21 cellular contexts compared by ENCODE assay signal in the genomic region with DNA sequence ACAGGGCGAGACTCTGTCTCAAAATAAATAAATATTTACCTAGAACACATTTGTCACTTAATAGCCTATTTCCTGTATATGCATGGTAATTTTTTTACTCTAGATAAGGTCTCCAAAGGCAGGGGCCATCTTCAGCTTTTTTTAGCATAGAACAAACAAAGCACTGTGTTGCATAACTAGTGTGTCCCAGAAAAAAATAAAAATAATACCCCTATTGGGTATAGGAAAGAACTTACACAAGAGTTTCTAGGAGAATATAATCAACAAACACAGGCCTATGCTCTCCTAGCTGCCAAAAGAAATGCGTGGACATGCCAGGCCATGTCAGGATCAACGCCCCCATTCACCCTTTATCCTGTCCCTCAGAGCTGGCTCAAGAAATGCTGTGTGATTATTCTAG.
DNase-seq lines count a peak whose midpoint lies in the region; ATAC-seq and TF ChIP-seq lines count a peak whose summit lies in the region.
"Had no signal": no experiment of that assay in that cellular context is flagged by ENCODE, and none has a peak within 500 bp of the region (broad histone marks: within the 10 kb centered on the region; RNA-seq: fewer than 3 reads in every experiment).

No MANE protein-coding gene starts in this region.

- H3K36me3 ChIP-seq in ACC112 (ENCODE audit: insufficient read depth, low read length): no peaks in the 10 kb centered on the region
- no peaks in the 10 kb centered on the region for H3K36me3 ChIP-seq in heart right ventricle
- H3K36me3 ChIP-seq in neural progenitor cell: no peaks in the 10 kb centered on the region
- H3K36me3 ChIP-seq: BLaER1 treated with 17β-estradiol and CSF1 and Interleukin-3, amounts not matched to agents 10 nM and 100 nM had no signal

- H3K79me2 ChIP-seq in ACC112 (ENCODE audit: control insufficient read depth, insufficient read depth, low read length, unreplicated experiment) (peaks cover 40% of the 10 kb centered on the region), neural progenitor cell (ENCODE audit: low read depth) (peaks cover 91% of the 10 kb centered on the region)

- H3K9ac ChIP-seq in neural progenitor cell: no peak overlapping the region
- H3K9ac ChIP-seq: BLaER1 treated with 17β-estradiol and CSF1 and Interleukin-3, amounts not matched to agents 10 nM and 100 nM had no signal

- peaks cover 10% of the 10 kb centered on the region for H4K20me1 ChIP-seq in neural progenitor cell (ENCODE audit: low read depth)

- no peak overlapping the region for H3K4me3 Mint-ChIP-seq in neural progenitor cell
- H3K4me3 Mint-ChIP-seq: activated naive CD4-positive, alpha-beta T cell treated with anti-CD3 and anti-CD28 coated beads for 36 hours; dendritic cell treated with granulocyte-macrophage colony-stimulating factor and Interleukin-4, amounts not matched to agents 40 ng/mL and 50 ng/mL, for 4 days; HFFc6 had no signal

- peaks cover 2% of the 10 kb centered on the region for H3K9me3 Mint-ChIP-seq in neural progenitor cell
- H3K9me3 Mint-ChIP-seq: activated naive CD4-positive, alpha-beta T cell treated with anti-CD3 and anti-CD28 coated beads for 36 hours; dendritic cell treated with granulocyte-macrophage colony-stimulating factor and Interleukin-4, amounts not matched to agents 40 ng/mL and 50 ng/mL, for 4 days; HFFc6 had no signal

- no peak overlapping the region for H3K4me2 ChIP-seq in neural progenitor cell
- H3K4me2 ChIP-seq: BLaER1 treated with 17β-estradiol and CSF1 and Interleukin-3, amounts not matched to agents 10 nM and 100 nM had no signal

- peaks cover 9% of the 10 kb centered on the region for H3K36me3 Mint-ChIP-seq in neural progenitor cell

- no peaks in the 10 kb centered on the region for H3K27me3 ChIP-seq in ACC112 (ENCODE audit: insufficient read depth, low read length)
- no peaks in the 10 kb centered on the region for H3K27me3 ChIP-seq in heart right ventricle
- H3K27me3 ChIP-seq in neural progenitor cell: no peaks in the 10 kb centered on the region

- no peak overlapping the region for H3K4me3 ChIP-seq in ACC112 (ENCODE audit: low read depth, low read length)
- no peak overlapping the region for H3K4me3 ChIP-seq in choroid plexus epithelial cell (ENCODE audit: low read depth, low read length)
- H3K4me3 ChIP-seq in heart right ventricle: no peak overlapping the region
- no peak overlapping the region for H3K4me3 ChIP-seq in neural progenitor cell
- H3K4me3 ChIP-seq: BLaER1 treated with 17β-estradiol and CSF1 and Interleukin-3, amounts not matched to agents 10 nM and 100 nM; GM12878; skin epidermis had no signal

- ATAC-seq in heart right ventricle: peak; percentile 53 to 90 (median 73)
- no peak for ATAC-seq in GM21529 (IDR thresholded peaks at IDR 0.05; ENCODE audit: unreplicated experiment)
- ATAC-seq: GM12878 had no signal

- 49 to 52% methylated on average over 3 of the region's 3 CpGs for WGBS in heart right ventricle, 2 donors

- H3K27me3 Mint-ChIP-seq in neural progenitor cell (ENCODE audit: insufficient read depth, low read depth): peaks cover 5% of the 10 kb centered on the region

- H2AFZ ChIP-seq in ACC112 (ENCODE audit: low read length, unreplicated experiment) (no peak overlapping the region), neural progenitor cell (replicated peaks) (no peak overlapping the region)

- TF ChIP-seq POLR2A in erythroblast (IDR thresholded peaks at IDR 0.05; ENCODE audit: low read length): no peak

- H3F3A ChIP-seq in neural progenitor cell (ENCODE audit: low read depth): no peaks in the 10 kb centered on the region

- intact Hi-C loops in heart right ventricle (cut with DNase I): no loop called here

- peak overlapping the region; percentile 74 for H3K27ac Mint-ChIP-seq in neural progenitor cell
- H3K27ac Mint-ChIP-seq: activated naive CD4-positive, alpha-beta T cell treated with anti-CD3 and anti-CD28 coated beads for 36 hours; dendritic cell treated with granulocyte-macrophage colony-stimulating factor and Interleukin-4, amounts not matched to agents 40 ng/mL and 50 ng/mL, for 4 days; HFFc6 had no signal

- no peaks in the 10 kb centered on the region for H3K9me3 ChIP-seq in heart right ventricle
- H3K9me3 ChIP-seq in neural progenitor cell (ENCODE audit: low read depth): no peaks in the 10 kb centered on the region

- peak; percentile 48 for DNase-seq in choroid plexus epithelial cell (ENCODE audit: low read depth)
- peak in 1 of 2 donors; percentile 23 for DNase-seq in heart right ventricle
- DNase-seq in neural progenitor cell (ENCODE audit: low spot score): no peak
- DNase-seq in erythroblast (lab: John Stamatoyannopoulos, UW): no peak
- no peak for DNase-seq in nucleus accumbens (lab: John Stamatoyannopoulos, UW)
- DNase-seq in activated CD4-positive, alpha-beta T cell treated with anti-CD3 and anti-CD28 coated beads, Interleukin-2, amount 50 U/mL, for 48 hours: no peak
- DNase-seq: activated CD4-positive, alpha-beta T cell treated with anti-CD3 and anti-CD28 coated beads, Interleukin-2, amount 50 U/mL, for 4 hours; activated naive CD4-positive, alpha-beta T cell treated with anti-CD3 and anti-CD28 coated beads for 36 hours; GF-D8; HFFc6; Karpas-422; NCI-H1105; NCI-H2107; NCI-H510A treated with DMSO at 0.1 percent for 48 hours; stimulated activated CD4-positive, alpha-beta T cell treated with anti-CD3 and anti-CD28 coated beads, Interleukin-4, amount 100 ng/mL, for 4 hours had no signal

- no peak for TF ChIP-seq CTCF in choroid plexus epithelial cell (conservative IDR thresholded peaks at IDR 0.05; ENCODE audit: low read depth, low read length)
- TF ChIP-seq CTCF in heart right ventricle (IDR thresholded peaks at IDR 0.05): no peak
- no peak for TF ChIP-seq CTCF in neural progenitor cell (IDR thresholded peaks at IDR 0.05)

- H3K4me1 ChIP-seq in ACC112 (ENCODE audit: control insufficient read depth, insufficient read depth, low read length, unreplicated experiment) (peaks cover 48% of the 10 kb centered on the region), heart right ventricle (peaks cover 3 to 63% (median 46%) of the 10 kb centered on the region in 9 donors), neural progenitor cell (no peaks in the 10 kb centered on the region)

- H3K4me1 Mint-ChIP-seq in neural progenitor cell: peaks cover 15% of the 10 kb centered on the region

- H3K27ac ChIP-seq in ACC112 (ENCODE audit: low read depth, low read length) (peak overlapping the region; percentile 54), heart right ventricle (peak overlapping the region in 9 of 10 donors; percentile 20 to 73 (median 51)), neural progenitor cell (no peak overlapping the region)
- H3K27ac ChIP-seq: BLaER1 treated with 17β-estradiol and CSF1 and Interleukin-3, amounts not matched to agents 10 nM and 100 nM had no signal
